Comparison of ENCODE assay signal across 23 cellular contexts in genomic region chr2:120587997-120588336, GRCh38.
DNase-seq lines count a peak whose midpoint lies in the region; ATAC-seq, FAIRE-seq and TF ChIP-seq lines count a peak whose summit lies in the region.
"Had no signal": no experiment of that assay in that cellular context is flagged by ENCODE, and none has a peak within 500 bp of the region (broad histone marks: within the 10 kb centered on the region; RNA-seq: fewer than 3 reads in every experiment).

No MANE protein-coding gene starts in this region.

- H3K9ac ChIP-seq in HUES64 (ENCODE audit: low read depth, low read length): no peak overlapping the region
- H3K9ac ChIP-seq: GM23248 had no signal

- ATAC-seq in gastroesophageal sphincter: no peak
- ATAC-seq: HepG2, PC-3, SK-N-SH treated with all-trans-retinoic acid at 6 μM for 48 hours had no signal

- H3K27me3 ChIP-seq in HUES64 (ENCODE audit: insufficient read depth, low read length) (peaks cover 73% of the 10 kb centered on the region), hepatocyte (peaks cover 21% of the 10 kb centered on the region), gastroesophageal sphincter (peaks cover 47% of the 10 kb centered on the region)

- FAIRE-seq in GM12891 (lab: Jason Lieb, UNC): no peak
- FAIRE-seq: G401.6, HepG2 had no signal

- no peaks in the 10 kb centered on the region for H3K9me2 ChIP-seq in hepatocyte (replicated peaks; ENCODE audit: insufficient read depth)

- no peak overlapping the region for H3K27ac Mint-ChIP-seq in nephron progenitor cell
- H3K27ac Mint-ChIP-seq in type B pancreatic cell: no peak overlapping the region
- H3K27ac Mint-ChIP-seq: CD4-positive, CD25-positive, alpha-beta regulatory T cell had no signal

- H3K36me3 ChIP-seq in HUES64 (ENCODE audit: insufficient read depth, low read length) (no peaks in the 10 kb centered on the region), hepatocyte (replicated peaks; ENCODE audit: insufficient read depth, low read depth) (no peaks in the 10 kb centered on the region), gastroesophageal sphincter (no peaks in the 10 kb centered on the region)

- H3K4me3 Mint-ChIP-seq in nephron progenitor cell (peak overlapping the region; percentile 48), type B pancreatic cell (peak overlapping the region; percentile 67)
- H3K4me3 Mint-ChIP-seq: CD4-positive, CD25-positive, alpha-beta regulatory T cell had no signal

- peaks cover 12% of the 10 kb centered on the region for H3K4me1 ChIP-seq in HUES64 (ENCODE audit: insufficient read depth, low read length)
- peaks cover 8% of the 10 kb centered on the region for H3K4me1 ChIP-seq in hepatocyte (ENCODE audit: insufficient read depth)
- H3K4me1 ChIP-seq in gastroesophageal sphincter: peaks cover 0 to 12% (median 0%) of the 10 kb centered on the region in 3 donors

- H3K27ac ChIP-seq in HUES64 (ENCODE audit: low read depth, low read length) (peak overlapping the region; percentile 20; the same call in 1 of the 2 replicates), hepatocyte (no peak overlapping the region), gastroesophageal sphincter (no peak overlapping the region)
- H3K27ac ChIP-seq: GM23248, RWPE1 had no signal

- H3K4me2 ChIP-seq in hepatocyte: peak overlapping the region; percentile 80

- no peaks in the 10 kb centered on the region for H3K9me3 ChIP-seq in HUES64 (ENCODE audit: insufficient read depth, low read depth, low read length)
- no peaks in the 10 kb centered on the region for H3K9me3 ChIP-seq in hepatocyte (ENCODE audit: low read depth)
- peaks cover 0 to 12% (median 0%) of the 10 kb centered on the region in 3 donors for H3K9me3 ChIP-seq in gastroesophageal sphincter

- TF ChIP-seq POLR2A in gastroesophageal sphincter (IDR thresholded peaks at IDR 0.05): no peak
- TF ChIP-seq POLR2A in GM12891 (IDR thresholded peaks at IDR 0.05; ENCODE audit: low read depth, low read length): no peak

- H3K36me3 Mint-ChIP-seq in nephron progenitor cell (ENCODE audit: low read depth) (no peaks in the 10 kb centered on the region), type B pancreatic cell (no peaks in the 10 kb centered on the region)
- H3K36me3 Mint-ChIP-seq: CD4-positive, CD25-positive, alpha-beta regulatory T cell had no signal

- H4K20me1 ChIP-seq in hepatocyte (ENCODE audit: insufficient read depth, poor library complexity, severe bottlenecking): no peaks in the 10 kb centered on the region

- H3K9me3 Mint-ChIP-seq in nephron progenitor cell (peaks cover 10% of the 10 kb centered on the region), type B pancreatic cell (no peaks in the 10 kb centered on the region)

- no peaks in the 10 kb centered on the region for H3K79me2 ChIP-seq in hepatocyte

- H3K4me3 ChIP-seq in HUES64 (ENCODE audit: low read length): peak overlapping the region; percentile 41
- no peak overlapping the region for H3K4me3 ChIP-seq in hepatocyte
- H3K4me3 ChIP-seq in gastroesophageal sphincter: no peak overlapping the region
- H3K4me3 ChIP-seq: GM23248 had no signal

- TF ChIP-seq CTCF in hepatocyte (IDR thresholded peaks at IDR 0.05; ENCODE audit: poor library complexity): no peak
- no peak for TF ChIP-seq CTCF in nephron progenitor cell (IDR thresholded peaks at IDR 0.05)
- TF ChIP-seq CTCF in type B pancreatic cell (conservative IDR thresholded peaks at IDR 0.05): no peak
- TF ChIP-seq CTCF in gastroesophageal sphincter (IDR thresholded peaks at IDR 0.05): no peak

- 27% methylated on average over 6 of the region's 6 CpGs for WGBS in HUES64
- 64% methylated on average over 6 of the region's 6 CpGs for WGBS in hepatocyte (ENCODE audit: low lambda C conversion rate, missing lambda C conversion rate)
- 70 to 72% methylated on average over 2 to 4 of the region's 6 CpGs for WGBS in gastroesophageal sphincter (ENCODE audit: low coverage in 1 of 2), 2 donors

- DNase-seq in hepatocyte (ENCODE audit: low spot score): no peak
- no peak for DNase-seq in nephron progenitor cell
- DNase-seq in type B pancreatic cell (ENCODE audit: extremely low spot score, unreplicated experiment): no peak
- no peak for DNase-seq in NCI-H2029 (lab: John Stamatoyannopoulos, UW)
- no peak for DNase-seq in GM12891 (ENCODE audit: insufficient read length, low spot score)
- no peak for DNase-seq in stimulated activated naive CD4-positive, alpha-beta T cell treated with Interleukin-2 at 50 U/mL for 16 hours (lab: John Stamatoyannopoulos, UW)
- DNase-seq: AML-193; CD4-positive, CD25-positive, alpha-beta regulatory T cell; COR-L47; GM23248; KG1; MV-4-11; NCI-H187; NCI-H345; NCI-H524 treated with DMSO at 0.1 percent for 48 hours; PC-3; SIG-M5 had no signal

- H3K4me1 Mint-ChIP-seq in nephron progenitor cell (peaks cover 7% of the 10 kb centered on the region), type B pancreatic cell (ENCODE audit: unreplicated experiment) (peaks cover 17% of the 10 kb centered on the region)

- H3K27me3 Mint-ChIP-seq in nephron progenitor cell (ENCODE audit: low read depth, poor library complexity) (peaks cover 93% of the 10 kb centered on the region), type B pancreatic cell (peaks cover 58% of the 10 kb centered on the region)

- no peak for TF ChIP-seq EP300 in gastroesophageal sphincter (IDR thresholded peaks at IDR 0.05)

- H2AFZ ChIP-seq in hepatocyte: no peak overlapping the region
- H2AFZ ChIP-seq: GM23248 had no signal

TF ChIP-seq in GM12891, 5 proteins besides CTCF, POLR2A, EP300 and RAD21:
- no peak for TF ChIP-seq POU2F2 (IDR thresholded peaks at IDR 0.05; ENCODE audit: low read depth, low read length)
- no peak for TF ChIP-seq PAX5 (IDR thresholded peaks at IDR 0.05; ENCODE audit: insufficient read depth, low read length, severe bottlenecking)
- TF ChIP-seq TAF1 (IDR thresholded peaks at IDR 0.05; ENCODE audit: low read depth, low read length): no peak
- TF ChIP-seq POLR2AphosphoS5 (IDR thresholded peaks at IDR 0.05; ENCODE audit: low read depth, low read length): no peak
- no peak for TF ChIP-seq SPI1 (IDR thresholded peaks at IDR 0.05; ENCODE audit: low read depth, low read length)
TF ChIP-seq in GM12891: peak in this region for 0.
